In the genomic region with DNA sequence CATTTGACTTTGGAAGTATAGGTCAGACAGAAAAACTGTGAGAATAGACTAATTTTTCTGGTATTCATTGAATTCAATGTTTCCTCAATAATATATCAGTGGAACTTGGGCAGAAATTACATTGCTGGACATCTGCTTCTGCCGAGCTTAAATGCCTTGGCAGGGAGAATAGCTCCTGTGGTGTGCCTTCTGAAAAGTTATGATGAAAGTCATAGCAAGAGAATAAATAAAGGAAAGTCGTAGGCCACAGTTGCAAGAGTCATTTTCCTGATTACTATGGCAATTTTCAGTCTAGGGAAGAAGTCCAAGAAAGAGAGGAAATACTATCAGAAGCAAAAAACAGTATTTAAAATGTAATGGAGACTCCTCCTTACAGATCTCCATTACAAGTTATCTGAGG, we compare ENCODE assay signal across 25 cellular contexts.
DNase-seq lines count a peak whose midpoint lies in the region; ATAC-seq and TF ChIP-seq lines count a peak whose summit lies in the region.
"Had no signal": no experiment of that assay in that cellular context is flagged by ENCODE, and none has a peak within 500 bp of the region (broad histone marks: within the 10 kb centered on the region; RNA-seq: fewer than 3 reads in every experiment).

No MANE protein-coding gene starts in this region.

- TF ChIP-seq CTCF in Calu3 (IDR thresholded peaks at IDR 0.05; ENCODE audit: unreplicated experiment), result no peak
- no peak for TF ChIP-seq CTCF in astrocyte of the cerebellum (IDR thresholded peaks at IDR 0.05; ENCODE audit: low read depth, low read length, missing control alignments)
- no peak for TF ChIP-seq CTCF in choroid plexus epithelial cell (conservative IDR thresholded peaks at IDR 0.05; ENCODE audit: low read depth, low read length)
- no peak for TF ChIP-seq CTCF in fibroblast of pulmonary artery (IDR thresholded peaks at IDR 0.05; ENCODE audit: low read length, missing control alignments)
- no peak for TF ChIP-seq CTCF in transverse colon (IDR thresholded peaks at IDR 0.05)

- no peak for ATAC-seq in GM21723 (IDR thresholded peaks at IDR 0.05; ENCODE audit: unreplicated experiment)
- ATAC-seq: A549; CD8-positive, alpha-beta T cell; GM12878 had no signal

- H3K4me3 ChIP-seq in astrocyte of the cerebellum (ENCODE audit: low read depth, low read length) (no peak overlapping the region), choroid plexus epithelial cell (ENCODE audit: low read depth, low read length) (no peak overlapping the region), fibroblast of pulmonary artery (replicated peaks; ENCODE audit: low read depth, low read length) (no peak overlapping the region), transverse colon (no peak overlapping the region)
- H3K4me3 ChIP-seq: A549; BLaER1 treated with 17β-estradiol and CSF1 and Interleukin-3, amounts not matched to agents 10 nM and 100 nM; GM12878 had no signal

- no peaks in the 10 kb centered on the region for H3K36me3 Mint-ChIP-seq in Calu3 (ENCODE audit: insufficient read depth, unreplicated experiment)
- H3K36me3 Mint-ChIP-seq: CD8-positive, alpha-beta T cell had no signal

- no peaks in the 10 kb centered on the region for H3K9me3 ChIP-seq in transverse colon
- H3K9me3 ChIP-seq: A549; BLaER1 treated with 17β-estradiol and CSF1 and Interleukin-3, amounts not matched to agents 10 nM and 100 nM; Caco-2 had no signal

- 33 to 42% methylated on average over 1 to 2 of the region's 2 CpGs for WGBS in transverse colon (ENCODE audit: low coverage in 1 of 2), 2 donors

- H3K4me1 ChIP-seq in transverse colon, result no peaks in the 10 kb centered on the region
- H3K4me1 ChIP-seq: A549, Caco-2 had no signal

- peaks cover 2% of the 10 kb centered on the region for H3K9me3 Mint-ChIP-seq in Calu3 (ENCODE audit: low read depth, unreplicated experiment)

- H3K27ac ChIP-seq in transverse colon, result no peak overlapping the region
- H3K27ac ChIP-seq: 22Rv1; A549; BLaER1 treated with 17β-estradiol and CSF1 and Interleukin-3, amounts not matched to agents 10 nM and 100 nM; C4-2B had no signal

- H3K4me1 Mint-ChIP-seq in Calu3 (ENCODE audit: low read depth, unreplicated experiment), result no peaks in the 10 kb centered on the region
- H3K4me1 Mint-ChIP-seq: B cell had no signal

- no peaks in the 10 kb centered on the region for H3K27me3 Mint-ChIP-seq in Calu3 (ENCODE audit: unreplicated experiment)
- H3K27me3 Mint-ChIP-seq: B cell; CD4-positive, alpha-beta T cell had no signal

- in situ Hi-C loops in astrocyte of the cerebellum (cut with HindIII; ENCODE audit: low sequenced_read_pairs) (no loop called here), transverse colon (cut with MboI; ENCODE audit: low pct_ligation_motif_present in 1 of 4, low pct_unique_long_range_greater_than_20kb in 1 of 4, low sequenced_read_pairs in 3 of 4) (no loop called here)

- no peaks in the 10 kb centered on the region for H3K36me3 ChIP-seq in transverse colon
- H3K36me3 ChIP-seq: BLaER1 treated with 17β-estradiol and CSF1 and Interleukin-3, amounts not matched to agents 10 nM and 100 nM had no signal

- intact Hi-C loops in Calu3 (cut with micrococcal nuclease; ENCODE audit: unreplicated experiment) (no loop called here), transverse colon (cut with DNase I; ENCODE audit: low total_unique reads) (no loop called here)

- no peak for TF ChIP-seq POLR2A in transverse colon (IDR thresholded peaks at IDR 0.05)

- DNase-seq in Calu3 (no peak), astrocyte of the cerebellum (ENCODE audit: low read depth) (peak; percentile 23), choroid plexus epithelial cell (ENCODE audit: low read depth) (peak; percentile 43), fibroblast of pulmonary artery (ENCODE audit: low read depth) (peak; percentile 45), transverse colon (no peak), NCI-H2029 treated with DMSO at 0.1 percent for 48 hours (lab: John Stamatoyannopoulos, UW) (no peak)
- no peak for DNase-seq in effector CD8-positive, alpha-beta T cell (lab: John Stamatoyannopoulos, UW)
- DNase-seq: AML-193; Caco-2; CD4-positive, alpha-beta T cell; CD8-positive, alpha-beta T cell; DMS 273 treated with DMSO at 0.1 percent for 48 hours; DMS153; DMS53; DMS79; DND-41; EL; GDM1 had no signal

- H3K4me3 Mint-ChIP-seq in Calu3 (ENCODE audit: low read depth, unreplicated experiment), result no peak overlapping the region
- H3K4me3 Mint-ChIP-seq: B cell; CD4-positive, alpha-beta T cell; CD8-positive, alpha-beta T cell had no signal

- no TSS peak for BruUV-seq in Calu3 (replicated peaks; lab: Mats Ljungman, UMichigan)

- no peaks in the 10 kb centered on the region for H3K27me3 ChIP-seq in transverse colon
- H3K27me3 ChIP-seq: BLaER1 treated with 17β-estradiol and CSF1 and Interleukin-3, amounts not matched to agents 10 nM and 100 nM had no signal

- peak overlapping the region; percentile 27 for H3K27ac Mint-ChIP-seq in Calu3 (ENCODE audit: unreplicated experiment)
- H3K27ac Mint-ChIP-seq: B cell; CD4-positive, alpha-beta T cell; CD8-positive, alpha-beta T cell had no signal

- no peak for TF ChIP-seq EP300 in transverse colon (IDR thresholded peaks at IDR 0.05; ENCODE audit: low read depth)

- CTCF ChIA-PET in Calu3 (lab: Charles Lee), result interaction anchor here (0.6 kb wide), 1 partner anchor 950 kb away, joined by 4 read pairs; no protein-coding TSS in a partner anchor

Comparison
In these comparisons a context has a peak if more than half of its experiments do, and no peak if none do; other contexts are left out.
1. DNase-seq: peak in astrocyte of the cerebellum (single experiment), choroid plexus epithelial cell (single experiment) and fibroblast of pulmonary artery (single experiment); none in Calu3 (single experiment), effector CD8-positive, alpha-beta T cell (single experiment), transverse colon (single experiment) and NCI-H2029 treated with DMSO at 0.1 percent for 48 hours (single experiment).